ENCODE assay signal across 17 cellular contexts in genomic region chr3:188745031-188745430, GRCh38.
DNase-seq lines count a peak whose midpoint lies in the region; ATAC-seq and TF ChIP-seq lines count a peak whose summit lies in the region.
"Had no signal": no experiment of that assay in that cellular context is flagged by ENCODE, and none has a peak within 500 bp of the region (broad histone marks: within the 10 kb centered on the region; RNA-seq: fewer than 3 reads in every experiment).

No MANE protein-coding gene starts in this region.

- H3K27me3 ChIP-seq in OCI-LY3 (ENCODE audit: low read depth, low read length): no peaks in the 10 kb centered on the region
- no peaks in the 10 kb centered on the region for H3K27me3 ChIP-seq in liver (ENCODE audit: control insufficient read depth in 4 of 4, insufficient read depth in 4 of 4, low read length in 3 of 4)
- H3K27me3 ChIP-seq: BLaER1 treated with 17β-estradiol and CSF1 and Interleukin-3, amounts not matched to agents 10 nM and 100 nM had no signal

- H3K27ac Mint-ChIP-seq in nephron: peak overlapping the region in 2 of 3 experiments; percentile 14 to 45
- H3K27ac Mint-ChIP-seq in activated T-helper 1 cell treated with anti-CD3 and anti-CD28 coated beads, Interleukin-12 subunit alpha, Interleukin-12 subunit beta, Interleukin-2, Interleukin-4 antibody, amounts not matched to agents 30 ng/mL and 10 ng/mL and 1 ng/mL, durations not matched to agents 14 hours and 24 hours and 36 hours: no peak overlapping the region
- H3K27ac Mint-ChIP-seq: B cell; CD8-positive, alpha-beta T cell; H9 had no signal

- H3K36me3 ChIP-seq in OCI-LY3 (replicated peaks; ENCODE audit: low read depth, low read length) (peaks cover 14% of the 10 kb centered on the region), liver (ENCODE audit: control insufficient read depth in 4 of 4, insufficient read depth in 3 of 4, low read depth in 1 of 4, low read length in 3 of 4) (no peaks in the 10 kb centered on the region)

- H3K9me3 ChIP-seq in OCI-LY3 (ENCODE audit: insufficient read depth, low read length) (no peaks in the 10 kb centered on the region), liver (ENCODE audit: control insufficient read depth in 4 of 4, low read length in 3 of 4) (no peaks in the 10 kb centered on the region)

- no peaks in the 10 kb centered on the region for H3K79me2 ChIP-seq in OCI-LY3 (ENCODE audit: low read length)

- peak overlapping the region in 1 of 3 experiments; percentile 47 for H3K4me3 Mint-ChIP-seq in nephron
- H3K4me3 Mint-ChIP-seq in activated T-helper 1 cell treated with anti-CD3 and anti-CD28 coated beads, Interleukin-12 subunit alpha, Interleukin-12 subunit beta, Interleukin-2, Interleukin-4 antibody, amounts not matched to agents 30 ng/mL and 10 ng/mL and 1 ng/mL, durations not matched to agents 14 hours and 24 hours and 36 hours: no peak overlapping the region
- H3K4me3 Mint-ChIP-seq: B cell; CD8-positive, alpha-beta T cell; H9 had no signal

- no peak overlapping the region for H2AFZ ChIP-seq in OCI-LY3 (ENCODE audit: low read depth, low read length)

- TF ChIP-seq RAD21 in liver (IDR thresholded peaks at IDR 0.05): no peak

- intact Hi-C loops in activated T-helper 1 cell treated with anti-CD3 and anti-CD28 coated beads, Interleukin-12 subunit alpha, Interleukin-12 subunit beta, Interleukin-2, Interleukin-4 antibody, amounts not matched to agents 30 ng/mL and 10 ng/mL and 1 ng/mL, durations not matched to agents 14 hours and 24 hours and 36 hours (cut with micrococcal nuclease): no loop called here

- TF ChIP-seq CTCF in OCI-LY3 (IDR thresholded peaks at IDR 0.05; ENCODE audit: low read depth, low read length): no peak
- TF ChIP-seq CTCF in liver (IDR thresholded peaks at IDR 0.05; ENCODE audit: low read depth, low read length, missing input control): no peak
- TF ChIP-seq CTCF in nephron (IDR thresholded peaks at IDR 0.05; ENCODE audit: unreplicated experiment in 3 of 3): no peak

- peaks cover 4% of the 10 kb centered on the region for H3K36me3 Mint-ChIP-seq in nephron (ENCODE audit: low read depth)
- H3K36me3 Mint-ChIP-seq in activated T-helper 1 cell treated with anti-CD3 and anti-CD28 coated beads, Interleukin-12 subunit alpha, Interleukin-12 subunit beta, Interleukin-2, Interleukin-4 antibody, amounts not matched to agents 30 ng/mL and 10 ng/mL and 1 ng/mL, durations not matched to agents 14 hours and 24 hours and 36 hours (ENCODE audit: low read depth): no peaks in the 10 kb centered on the region
- H3K36me3 Mint-ChIP-seq: CD8-positive, alpha-beta T cell had no signal

- H3K4me1 Mint-ChIP-seq in nephron: peaks cover 45% of the 10 kb centered on the region
- peaks cover 6% of the 10 kb centered on the region for H3K4me1 Mint-ChIP-seq in activated T-helper 1 cell treated with anti-CD3 and anti-CD28 coated beads, Interleukin-12 subunit alpha, Interleukin-12 subunit beta, Interleukin-2, Interleukin-4 antibody, amounts not matched to agents 30 ng/mL and 10 ng/mL and 1 ng/mL, durations not matched to agents 14 hours and 24 hours and 36 hours (ENCODE audit: low read depth)
- H3K4me1 Mint-ChIP-seq: B cell, H9 had no signal

- no peak for ATAC-seq in HG03342 (IDR thresholded peaks at IDR 0.05; ENCODE audit: unreplicated experiment)
- ATAC-seq: CD8-positive, alpha-beta T cell; GM12878 had no signal

- H3K9me3 Mint-ChIP-seq in nephron: no peaks in the 10 kb centered on the region
- no peaks in the 10 kb centered on the region for H3K9me3 Mint-ChIP-seq in activated T-helper 1 cell treated with anti-CD3 and anti-CD28 coated beads, Interleukin-12 subunit alpha, Interleukin-12 subunit beta, Interleukin-2, Interleukin-4 antibody, amounts not matched to agents 30 ng/mL and 10 ng/mL and 1 ng/mL, durations not matched to agents 14 hours and 24 hours and 36 hours
- H3K9me3 Mint-ChIP-seq: CD8-positive, alpha-beta T cell; H9 had no signal

- peak overlapping the region; percentile 25 for H3K4me2 ChIP-seq in OCI-LY3 (ENCODE audit: low read length)
- H3K4me2 ChIP-seq: BLaER1 treated with 17β-estradiol and CSF1 and Interleukin-3, amounts not matched to agents 10 nM and 100 nM had no signal

- DNase-seq in activated T-helper 1 cell treated with anti-CD3 and anti-CD28 coated beads, Interleukin-12 subunit alpha, Interleukin-12 subunit beta, Interleukin-2, Interleukin-4 antibody, amounts not matched to agents 30 ng/mL and 10 ng/mL and 1 ng/mL, durations not matched to agents 14 hours and 24 hours and 36 hours (ENCODE audit: low spot score): no peak
- no peak for DNase-seq in HCEC 1CT
- DNase-seq: CD8-positive, alpha-beta T cell; DMS 273 treated with DMSO at 0.1 percent for 48 hours; DMS53; DND-41; EL; H9; IMR-90 had no signal

- H4K20me1 ChIP-seq in OCI-LY3 (ENCODE audit: insufficient read depth, low read length): no peaks in the 10 kb centered on the region
- H4K20me1 ChIP-seq: BLaER1 treated with 17β-estradiol and CSF1 and Interleukin-3, amounts not matched to agents 10 nM and 100 nM had no signal

- H3K4me3 ChIP-seq in OCI-LY3 (ENCODE audit: low read length) (no peak overlapping the region), liver (ENCODE audit: low read depth in 1 of 3, low read length in 3 of 3) (no peak overlapping the region)
- H3K4me3 ChIP-seq: BLaER1 treated with 17β-estradiol and CSF1 and Interleukin-3, amounts not matched to agents 10 nM and 100 nM; GM12878 had no signal

- H3K27ac ChIP-seq in OCI-LY3 (ENCODE audit: low read length) (peak overlapping the region; percentile 95), liver (ENCODE audit: low read depth in 1 of 2, low read length in 2 of 2) (peak overlapping the region; percentile 46 to 71)
- H3K27ac ChIP-seq: BLaER1 treated with 17β-estradiol and CSF1 and Interleukin-3, amounts not matched to agents 10 nM and 100 nM; HL-60 had no signal

- no peaks in the 10 kb centered on the region for H3K27me3 Mint-ChIP-seq in nephron (ENCODE audit: low read depth)
- H3K27me3 Mint-ChIP-seq in activated T-helper 1 cell treated with anti-CD3 and anti-CD28 coated beads, Interleukin-12 subunit alpha, Interleukin-12 subunit beta, Interleukin-2, Interleukin-4 antibody, amounts not matched to agents 30 ng/mL and 10 ng/mL and 1 ng/mL, durations not matched to agents 14 hours and 24 hours and 36 hours (ENCODE audit: insufficient read depth): peaks cover 5% of the 10 kb centered on the region
- H3K27me3 Mint-ChIP-seq: B cell had no signal

- H3K9ac ChIP-seq in OCI-LY3 (ENCODE audit: low read length) (peak overlapping the region; percentile 11; the same call in 1 of the 2 replicates), liver (ENCODE audit: low read depth in 1 of 2, low read length in 2 of 2) (no peak overlapping the region)
- H3K9ac ChIP-seq: BLaER1 treated with 17β-estradiol and CSF1 and Interleukin-3, amounts not matched to agents 10 nM and 100 nM had no signal

- H3K4me1 ChIP-seq in OCI-LY3 (ENCODE audit: low read length) (peaks cover 62% of the 10 kb centered on the region), liver (ENCODE audit: control insufficient read depth in 4 of 4, insufficient read depth in 4 of 4, low read length in 3 of 4) (peaks cover 11 to 73% (median 62%) of the 10 kb centered on the region in 4 donors)
- H3K4me1 ChIP-seq: BLaER1 treated with 17β-estradiol and CSF1 and Interleukin-3, amounts not matched to agents 10 nM and 100 nM had no signal

TF ChIP-seq in liver, 16 proteins besides CTCF, POLR2A, EP300 and RAD21 (continues in another document):
- TF ChIP-seq SP1 (IDR thresholded peaks at IDR 0.05) (no peak), TAF1 (conservative IDR thresholded peaks at IDR 0.05) (no peak), GABPA (IDR thresholded peaks at IDR 0.05 in 1 of 2, conservative IDR thresholded peaks at IDR 0.05 in 1 of 2) (no peak), JUND (IDR thresholded peaks at IDR 0.05) (no peak), MAX (IDR thresholded peaks at IDR 0.05) (no peak), NR2F2 (IDR thresholded peaks at IDR 0.05) (no peak), YY1 (IDR thresholded peaks at IDR 0.05) (no peak), FOXA1 (IDR thresholded peaks at IDR 0.05) (no peak), HNF4A (conservative IDR thresholded peaks at IDR 0.05) (no peak), FOXA2 (IDR thresholded peaks at IDR 0.05) (no peak)
- TF ChIP-seq, protein P1, sequence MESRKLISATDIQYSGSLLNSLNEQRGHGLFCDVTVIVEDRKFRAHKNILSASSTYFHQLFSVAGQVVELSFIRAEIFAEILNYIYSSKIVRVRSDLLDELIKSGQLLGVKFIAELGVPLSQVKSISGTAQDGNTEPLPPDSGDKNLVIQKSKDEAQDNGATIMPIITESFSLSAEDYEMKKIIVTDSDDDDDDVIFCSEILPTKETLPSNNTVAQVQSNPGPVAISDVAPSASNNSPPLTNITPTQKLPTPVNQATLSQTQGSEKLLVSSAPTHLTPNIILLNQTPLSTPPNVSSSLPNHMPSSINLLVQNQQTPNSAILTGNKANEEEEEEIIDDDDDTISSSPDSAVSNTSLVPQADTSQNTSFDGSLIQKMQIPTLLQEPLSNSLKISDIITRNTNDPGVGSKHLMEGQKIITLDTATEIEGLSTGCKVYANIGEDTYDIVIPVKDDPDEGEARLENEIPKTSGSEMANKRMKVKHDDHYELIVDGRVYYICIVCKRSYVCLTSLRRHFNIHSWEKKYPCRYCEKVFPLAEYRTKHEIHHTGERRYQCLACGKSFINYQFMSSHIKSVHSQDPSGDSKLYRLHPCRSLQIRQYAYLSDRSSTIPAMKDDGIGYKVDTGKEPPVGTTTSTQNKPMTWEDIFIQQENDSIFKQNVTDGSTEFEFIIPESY (IDR thresholded peaks at IDR 0.05): no peak
- TF ChIP-seq, protein P2, sequence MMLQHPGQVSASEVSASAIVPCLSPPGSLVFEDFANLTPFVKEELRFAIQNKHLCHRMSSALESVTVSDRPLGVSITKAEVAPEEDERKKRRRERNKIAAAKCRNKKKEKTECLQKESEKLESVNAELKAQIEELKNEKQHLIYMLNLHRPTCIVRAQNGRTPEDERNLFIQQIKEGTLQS (IDR thresholded peaks at IDR 0.05): no peak
